In the genomic region with DNA sequence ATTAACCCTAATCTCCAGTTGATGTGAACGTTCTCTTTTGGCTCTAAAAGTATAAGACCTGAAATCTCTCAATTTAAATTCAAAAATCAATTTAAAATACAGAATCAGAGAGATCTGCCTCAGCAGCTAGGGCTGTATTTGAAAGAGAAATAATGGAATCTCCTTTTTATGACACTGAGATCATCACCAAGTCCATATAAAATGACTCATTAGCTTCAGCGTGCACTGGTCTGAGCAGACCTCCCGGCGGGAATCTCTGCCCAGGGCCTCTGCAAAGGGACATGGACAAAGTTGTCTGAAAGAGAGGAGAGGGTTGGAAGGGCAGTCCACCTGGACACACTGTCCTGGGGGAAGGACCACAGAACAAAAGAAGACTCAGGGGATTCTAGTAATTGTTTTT, we compare ENCODE assay signal across 16 cellular contexts.
A peak's percentile ranks its signal among the peaks of the same experiment; 100 is the strongest.
DNase-seq lines count a peak whose midpoint lies in the region; ATAC-seq, FAIRE-seq and TF ChIP-seq lines count a peak whose summit lies in the region.
"Had no signal": no experiment of that assay in that cellular context is flagged by ENCODE, and none has a peak within 500 bp of the region (broad histone marks: within the 10 kb centered on the region; RNA-seq: fewer than 3 reads in every experiment).

No MANE protein-coding gene starts in this region.

- H3K18ac ChIP-seq in neuronal stem cell (ENCODE audit: low read length), result no peak overlapping the region

- no peak overlapping the region for H2AFZ ChIP-seq in neuronal stem cell (ENCODE audit: low read length)

- H3K4me3 ChIP-seq in HEK293 (ENCODE audit: low read depth, low read length), result no peak overlapping the region
- H3K4me3 ChIP-seq in mucosa of descending colon, result no peak overlapping the region
- no peak overlapping the region for H3K4me3 ChIP-seq in neuronal stem cell (ENCODE audit: low read length in 2 of 2)

- DNase-seq in RPMI7951 (ENCODE audit: low read depth), result peak; percentile 29
- no peak for DNase-seq in mucosa of descending colon
- DNase-seq in urothelium cell line (ENCODE audit: low spot score), result peak; percentile 8
- no peak for DNase-seq in neuronal stem cell (ENCODE audit: low spot score)
- no peak for DNase-seq in DMS79 treated with DMSO at 0.1 percent for 48 hours (lab: John Stamatoyannopoulos, UW)
- DNase-seq in activated effector memory CD4-positive, alpha-beta T cell treated with Interleukin-2 at 50 U/mL for 16 hours, result no peak
- DNase-seq: C1 segment of cervical spinal cord; CD4-positive, alpha-beta T cell; DMS79; GF-D8; HCEC 1CT; IMR-90 had no signal

- H3K9ac ChIP-seq in neuronal stem cell (ENCODE audit: low read depth, low read length, poor library complexity), result no peak overlapping the region

- H3K4me1 ChIP-seq in HEK293 (ENCODE audit: control insufficient read depth, insufficient read depth, low read length), result no peaks in the 10 kb centered on the region
- no peaks in the 10 kb centered on the region for H3K4me1 ChIP-seq in mucosa of descending colon (ENCODE audit: low read depth)
- no peaks in the 10 kb centered on the region for H3K4me1 ChIP-seq in neuronal stem cell (ENCODE audit: control insufficient read depth in 2 of 2, insufficient read depth in 1 of 2, low read depth in 1 of 2, low read length in 2 of 2)

- no peak overlapping the region for H2BK120ac ChIP-seq in neuronal stem cell (ENCODE audit: low read depth, low read length)

- no peak overlapping the region for H3K27ac ChIP-seq in HEK293 (ENCODE audit: extremely low read depth, low read depth, low read length)
- H3K27ac ChIP-seq in neuronal stem cell (replicated peaks; ENCODE audit: low read length), result no peak overlapping the region

- no peak overlapping the region for H4K8ac ChIP-seq in neuronal stem cell (ENCODE audit: low read depth, low read length)

- no peak overlapping the region for H2AK5ac ChIP-seq in neuronal stem cell (ENCODE audit: low read depth, low read length)

- H3K36me3 ChIP-seq in HEK293 (ENCODE audit: control insufficient read depth in 2 of 2, insufficient read depth in 1 of 2, low read length in 2 of 2), result no peaks in the 10 kb centered on the region; a peak in 1 of 3 replicates
- H3K36me3 ChIP-seq in mucosa of descending colon (ENCODE audit: low read depth), result no peaks in the 10 kb centered on the region
- no peaks in the 10 kb centered on the region for H3K36me3 ChIP-seq in neuronal stem cell (replicated peaks in 1 of 2; ENCODE audit: control insufficient read depth in 2 of 2, insufficient read depth in 2 of 2, low read length in 2 of 2)

- H3K9me3 ChIP-seq in HEK293 (ENCODE audit: control insufficient read depth, insufficient read depth, low read depth, low read length) (no peaks in the 10 kb centered on the region), mucosa of descending colon (no peaks in the 10 kb centered on the region), neuronal stem cell (replicated peaks in 1 of 2; ENCODE audit: control insufficient read depth in 2 of 2, insufficient read depth in 1 of 2, low read depth in 1 of 2, low read length in 2 of 2) (no peaks in the 10 kb centered on the region)

- CTCF ChIA-PET in HEK293 (lab: Yijun Ruan, JAX), result no interaction called here

- no peak overlapping the region for H3K4ac ChIP-seq in neuronal stem cell (ENCODE audit: low read length)

- intact Hi-C loops in mucosa of descending colon (cut with DNase I, micrococcal nuclease), result no loop called here

- H2BK12ac ChIP-seq in neuronal stem cell (ENCODE audit: low read length), result no peak overlapping the region

- no CpG with 5 or more reads among the region's 4 CpGs for WGBS in neuronal stem cell (ENCODE audit: extremely low coverage in 2 of 2, insufficient read length in 2 of 2, insufficient replicate concordance in 1 of 2), 2 donors

- H2BK5ac ChIP-seq in neuronal stem cell (ENCODE audit: low read length), result no peak overlapping the region

- POLR2A ChIA-PET in HEK293 (lab: Yijun Ruan, JAX), result no interaction called here

- peak; percentile 65 for ATAC-seq in mucosa of descending colon

- no peak for FAIRE-seq in urothelium cell line (lab: Jason Lieb, UNC)
- FAIRE-seq: A204.1, GM19239, H1 had no signal

- TF ChIP-seq CTCF in HEK293 (tag by site-specific recombination; IDR thresholded peaks at IDR 0.05) (no peak), mucosa of descending colon (IDR thresholded peaks at IDR 0.05) (no peak)

- no peak overlapping the region for H3K14ac ChIP-seq in neuronal stem cell (ENCODE audit: low read length)

- H2BK15ac ChIP-seq in neuronal stem cell (ENCODE audit: low read length), result no peak overlapping the region

- H3K27me3 ChIP-seq in neuronal stem cell (ENCODE audit: control insufficient read depth in 3 of 3, insufficient read depth in 3 of 3, low read depth in 1 of 3, low read length in 3 of 3), result no peaks in the 10 kb centered on the region

- H3K23ac ChIP-seq in neuronal stem cell (ENCODE audit: low read depth, low read length, poor library complexity), result no peak overlapping the region

- no peak overlapping the region for H4K91ac ChIP-seq in neuronal stem cell (ENCODE audit: low read depth, low read length, poor library complexity)

- H3K4me2 ChIP-seq in neuronal stem cell (ENCODE audit: insufficient read depth, low read length, poor library complexity, severe bottlenecking), result no peak overlapping the region

- H3K79me1 ChIP-seq in neuronal stem cell (ENCODE audit: low read depth, low read length), result no peaks in the 10 kb centered on the region

TF ChIP-seq in HEK293, 187 proteins besides CTCF, POLR2A, EP300 and RAD21:
- no peak for TF ChIP-seq ZNF544 (tag by site-specific recombination; IDR thresholded peaks at IDR 0.05)
- TF ChIP-seq, protein P1, sequence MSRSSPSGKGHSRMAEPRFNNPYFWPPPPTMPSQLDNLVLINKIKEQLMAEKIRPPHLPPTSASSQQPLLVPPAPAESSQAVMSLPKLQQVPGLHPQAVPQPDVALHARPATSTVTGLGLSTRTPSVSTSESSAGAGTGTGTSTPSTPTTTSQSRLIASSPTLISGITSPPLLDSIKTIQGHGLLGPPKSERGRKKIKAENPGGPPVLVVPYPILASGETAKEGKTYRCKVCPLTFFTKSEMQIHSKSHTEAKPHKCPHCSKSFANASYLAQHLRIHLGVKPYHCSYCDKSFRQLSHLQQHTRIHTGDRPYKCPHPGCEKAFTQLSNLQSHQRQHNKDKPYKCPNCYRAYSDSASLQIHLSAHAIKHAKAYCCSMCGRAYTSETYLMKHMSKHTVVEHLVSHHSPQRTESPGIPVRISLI (tag by site-specific recombination; IDR thresholded peaks at IDR 0.05), result no peak
- TF ChIP-seq, protein P2, sequence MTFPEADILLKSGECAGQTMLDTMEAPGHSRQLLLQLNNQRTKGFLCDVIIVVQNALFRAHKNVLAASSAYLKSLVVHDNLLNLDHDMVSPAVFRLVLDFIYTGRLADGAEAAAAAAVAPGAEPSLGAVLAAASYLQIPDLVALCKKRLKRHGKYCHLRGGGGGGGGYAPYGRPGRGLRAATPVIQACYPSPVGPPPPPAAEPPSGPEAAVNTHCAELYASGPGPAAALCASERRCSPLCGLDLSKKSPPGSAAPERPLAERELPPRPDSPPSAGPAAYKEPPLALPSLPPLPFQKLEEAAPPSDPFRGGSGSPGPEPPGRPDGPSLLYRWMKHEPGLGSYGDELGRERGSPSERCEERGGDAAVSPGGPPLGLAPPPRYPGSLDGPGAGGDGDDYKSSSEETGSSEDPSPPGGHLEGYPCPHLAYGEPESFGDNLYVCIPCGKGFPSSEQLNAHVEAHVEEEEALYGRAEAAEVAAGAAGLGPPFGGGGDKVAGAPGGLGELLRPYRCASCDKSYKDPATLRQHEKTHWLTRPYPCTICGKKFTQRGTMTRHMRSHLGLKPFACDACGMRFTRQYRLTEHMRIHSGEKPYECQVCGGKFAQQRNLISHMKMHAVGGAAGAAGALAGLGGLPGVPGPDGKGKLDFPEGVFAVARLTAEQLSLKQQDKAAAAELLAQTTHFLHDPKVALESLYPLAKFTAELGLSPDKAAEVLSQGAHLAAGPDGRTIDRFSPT (tag by site-specific recombination; IDR thresholded peaks at IDR 0.05), result peak; percentile 17; the same call in 1 of the 2 replicates

Comparison
In these comparisons a context has a peak if more than half of its experiments do, and no peak if none do; other contexts are left out.
1. DNase-seq: peak in RPMI7951 (single experiment) and urothelium cell line (single experiment); none in mucosa of descending colon (0 of 3), neuronal stem cell (single experiment), DMS79 treated with DMSO at 0.1 percent for 48 hours (single experiment) and activated effector memory CD4-positive, alpha-beta T cell treated with Interleukin-2 at 50 U/mL for 16 hours (single experiment).